Comparison of ENCODE assay signal across 15 cellular contexts in the genomic region with DNA sequence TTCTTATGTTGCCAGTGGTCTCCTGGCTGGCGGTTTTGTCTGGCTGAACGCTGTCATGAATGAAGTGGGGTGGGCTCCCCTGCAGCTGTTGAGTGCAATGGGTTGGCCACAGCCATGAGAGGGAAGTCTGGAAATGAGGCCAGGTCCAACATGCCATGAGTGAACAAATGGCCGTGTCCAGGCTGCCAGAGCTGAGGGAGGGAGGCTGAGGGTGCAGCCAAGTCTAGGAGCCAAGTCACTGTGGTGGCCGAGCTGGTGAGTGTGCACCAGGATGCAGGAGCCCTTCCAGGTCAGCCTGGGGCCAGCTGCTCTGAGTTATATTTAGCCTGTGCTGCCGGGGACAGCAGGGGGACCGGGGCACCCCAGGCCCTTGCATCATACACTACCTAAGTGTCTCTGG. TPM values are rescaled to one million over a fixed set of nuclear protein-coding genes. Genes with fewer than 3 reads are reported as not detected.
"Had no signal": no experiment of that assay in that cellular context is flagged by ENCODE, and none has a peak within 500 bp of the region (broad histone marks: within the 10 kb centered on the region; RNA-seq: fewer than 3 reads in every experiment).

No MANE protein-coding gene starts in this region.

- H3K4me3 ChIP-seq: cardiac muscle cell, pancreas, tibial artery had no signal

- H3K27ac ChIP-seq: cardiac muscle cell, pancreas, tibial artery had no signal

- ATAC-seq: left lobe of liver; pancreas; stimulated activated memory B cell treated with anti-CD40 and anti-IgM and Interleukin-4, amounts not matched to agents 10 μg/mL and 1 μg/mL and 100 μg/mL, for 72 hours had no signal

- H3K27me3 ChIP-seq: pancreas had no signal

- H3K36me3 ChIP-seq: cardiac muscle cell, pancreas, tibial artery had no signal

- H3K9me3 ChIP-seq: pancreas, tibial artery had no signal

- H3K4me1 ChIP-seq: pancreas had no signal

- DNase-seq: activated CD4-positive, alpha-beta memory T cell treated with anti-CD3 and anti-CD28 coated beads, Interleukin-2, amount 10 ng/mL, durations not matched to agents 7 days and 5 days; activated CD8-positive, alpha-beta memory T cell treated with anti-CD3 and anti-CD28 coated beads, Interleukin-2, amount 50 U/mL, for 4 hours; activated naive CD4-positive, alpha-beta T cell treated with anti-CD3 and anti-CD28 coated beads, Interleukin-2, amount 10 ng/mL, durations not matched to agents 7 days and 5 days; dermis blood vessel endothelial cell; erythroblast; mesenchymal stem cell; stimulated activated CD4-positive, alpha-beta T cell treated with anti-CD3 and anti-CD28 coated beads, Interleukin-1b, Interleukin-23, amount 100 ng/mL, for 48 hours had no signal

RNA-seq across cellular contexts. Expression of a gene that starts 24.7 kb away (rescaled TPM):
- total RNA-seq: activated CD4-positive, alpha-beta memory T cell treated with anti-CD3 and anti-CD28 coated beads, Interleukin-2, amount 10 ng/mL, durations not matched to agents 7 days and 5 days; activated T-helper 1 cell treated with anti-CD3 and anti-CD28 coated beads, Interleukin-12 subunit alpha, Interleukin-12 subunit beta, Interleukin-2, Interleukin-4 antibody, amounts not matched to agents 30 ng/mL and 10 ng/mL and 1 ng/mL, durations not matched to agents 14 hours and 24 hours and 36 hours; cardiac muscle cell; dermis blood vessel endothelial cell; left lobe of liver; pancreas; renal cortical epithelial cell had no signal
- polyA plus RNA-seq: cardiac muscle cell, neural cell, pancreas had no signal
